In genomic region chr16:85750827-85751641, GRCh38 we compare ENCODE assay signal across 9 cellular contexts. TPM values are rescaled to one million over a fixed set of nuclear protein-coding genes. Genes with fewer than 3 reads are reported as not detected.
DNase-seq lines count a peak whose midpoint lies in the region; ATAC-seq, FAIRE-seq and TF ChIP-seq lines count a peak whose summit lies in the region.
"Had no signal": no experiment of that assay in that cellular context is flagged by ENCODE, and none has a peak within 500 bp of the region (broad histone marks: within the 10 kb centered on the region; RNA-seq: fewer than 3 reads in every experiment).

TSS of gene C16orf74 (minus strand) at chr16:85751096. CDS start at chr16:85735217, 15,879 bp downstream.

- H3K27me3 Mint-ChIP-seq in HFFc6 (ENCODE audit: insufficient read depth), result no peaks in the 10 kb centered on the region; the same call in 1 of the 2 replicates
- H3K27me3 Mint-ChIP-seq in endodermal cell (ENCODE audit: insufficient read depth), result peaks cover 25% of the 10 kb centered on the region

- DNase-seq in NCI-H2227 (lab: John Stamatoyannopoulos, UW; ENCODE audit: unreplicated experiment) (peak; percentile 20), NCI-H2227 treated with DMSO at 0.1 percent for 48 hours (lab: John Stamatoyannopoulos, UW) (no peak), HFFc6 (peak; percentile 20), RCC 7860 (ENCODE audit: low spot score) (peak; percentile 8), endodermal cell (peak; percentile 83), uterus (peak in 1 of 2 donors; percentile 26)

- H3K27me3 ChIP-seq in endodermal cell (ENCODE audit: control insufficient read depth, insufficient read depth, low read length, poor library complexity, severe bottlenecking), result peaks cover 25% of the 10 kb centered on the region
- no peaks in the 10 kb centered on the region for H3K27me3 ChIP-seq in mononuclear cell (ENCODE audit: insufficient read depth, low read length)
- peaks cover 0 to 10% of the 10 kb centered on the region in 2 donors for H3K27me3 ChIP-seq in uterus

- peak within 1 kb of the TSS; percentile 6 for H3K9ac ChIP-seq in endodermal cell (ENCODE audit: extremely low read depth, low read length, poor library complexity, severe bottlenecking)

- H3K4me3 ChIP-seq in endodermal cell (ENCODE audit: low read length), result peak within 1 kb of the TSS; percentile 77
- peak within 1 kb of the TSS; percentile 34 for H3K4me3 ChIP-seq in mononuclear cell (ENCODE audit: low read length)
- H3K4me3 ChIP-seq in uterus, result peak within 1 kb of the TSS; percentile 7 to 34

- H3K4me3 Mint-ChIP-seq in HFFc6 (peak within 1 kb of the TSS; percentile 97), endodermal cell (peak within 1 kb of the TSS; percentile 70)

- no peak for TF ChIP-seq POLR2A in uterus (IDR thresholded peaks at IDR 0.05)

- ATAC-seq in GM19467 (IDR thresholded peaks at IDR 0.05; ENCODE audit: unreplicated experiment), result no peak

- peaks cover 46% of the 10 kb centered on the region for H3K4me1 Mint-ChIP-seq in HFFc6 (ENCODE audit: low read depth)
- peaks cover 20% of the 10 kb centered on the region for H3K4me1 Mint-ChIP-seq in endodermal cell

- H3K9me3 ChIP-seq in endodermal cell (ENCODE audit: control insufficient read depth, low read length) (no peaks in the 10 kb centered on the region), mononuclear cell (ENCODE audit: low read depth, low read length) (no peaks in the 10 kb centered on the region), uterus (no peaks in the 10 kb centered on the region)

- intact Hi-C loops in uterus (cut with DNase I; ENCODE audit: low total_unique reads), result no loop called here

- H3K36me3 Mint-ChIP-seq in HFFc6 (ENCODE audit: low read depth), result no peaks in the 10 kb centered on the region
- no peaks in the 10 kb centered on the region for H3K36me3 Mint-ChIP-seq in endodermal cell (ENCODE audit: low read depth)

- H3K9me3 Mint-ChIP-seq in HFFc6 (no peaks in the 10 kb centered on the region), endodermal cell (no peaks in the 10 kb centered on the region)

- FAIRE-seq in RCC 7860 (lab: Jason Lieb, UNC), result no peak
- FAIRE-seq: colon had no signal

- H3K27ac ChIP-seq in endodermal cell (ENCODE audit: low read depth, low read length) (no peak within 1 kb of the TSS), uterus (no peak within 1 kb of the TSS)

- H3K27ac Mint-ChIP-seq in HFFc6, result peak within 1 kb of the TSS; percentile 89
- no peak within 1 kb of the TSS for H3K27ac Mint-ChIP-seq in endodermal cell

- 8 to 17% methylated on average over 18 to 96 of the region's 96 CpGs for WGBS in endodermal cell (ENCODE audit: insufficient coverage in 1 of 2, insufficient read length in 1 of 2), 2 experiments

- H3K4me1 ChIP-seq in endodermal cell (ENCODE audit: control insufficient read depth, insufficient read depth, low read length) (peaks cover 11% of the 10 kb centered on the region), mononuclear cell (ENCODE audit: insufficient read depth, low read length) (peaks cover 55% of the 10 kb centered on the region), uterus (peaks cover 0 to 12% of the 10 kb centered on the region in 2 donors)

- TF ChIP-seq CTCF in HFFc6 (IDR thresholded peaks at IDR 0.05) (no peak), endodermal cell (conservative IDR thresholded peaks at IDR 0.05) (no peak), uterus (IDR thresholded peaks at IDR 0.05) (no peak)

- no peaks in the 10 kb centered on the region for H3K36me3 ChIP-seq in endodermal cell (ENCODE audit: control insufficient read depth, insufficient read depth, low read length)
- H3K36me3 ChIP-seq in uterus, result no peaks in the 10 kb centered on the region

RNA-seq across cellular contexts. Expression of gene C16orf74, which starts in this region (rescaled TPM):
- 10 to 100 TPM; 13.4 to 18.6 (median 15.7) TPM for total RNA-seq in HFFc6 (2021; fragmentation: NEBNext Ultra II Directional; extraction: Animal tissue kit (Norgen Biotek cat#: 25700))
- total RNA-seq in endodermal cell (1 to 10 TPM; 3.6 to 7.4 TPM), mononuclear cell (4.3 TPM), uterus (1 to 10 TPM in 2 of 4 donors, not detected in 2; 2.5 to 6.4 TPM)
- 1.7 TPM for polyA plus RNA-seq in endodermal cell (2013, experiment 1 of 2)
- 2.0 TPM for polyA plus RNA-seq in endodermal cell (2013, experiment 2 of 2)

Comparison
In these comparisons a context has a peak if more than half of its experiments do, and no peak if none do; other contexts are left out.
1. H3K4me3 ChIP-seq: peak in every context shown above with its lines; median percentile 77 in endodermal cell; 34 in mononuclear cell; 20 in uterus.